Comparison of ENCODE assay signal across 1 cellular context in genomic region chr4:176335421-176335820, GRCh38.
TF ChIP-seq lines count a peak whose summit lies in the region.

No MANE protein-coding gene starts in this region.

TF ChIP-seq in SK-N-SH treated with all-trans-retinoic acid at 6 μM for 48 hours, 23 proteins besides CTCF, POLR2A, EP300 and RAD21 (continued from another document):
- TF ChIP-seq ISL1 (CRISPR knock-in tag; IDR thresholded peaks at IDR 0.05), result no peak
- no peak for TF ChIP-seq POU6F1 (CRISPR knock-in tag; IDR thresholded peaks at IDR 0.05; ENCODE audit: borderline replicate concordance, low read depth)
- TF ChIP-seq OSR1 (CRISPR knock-in tag; IDR thresholded peaks at IDR 0.05), result no peak
- no peak for TF ChIP-seq SNAI2 (CRISPR knock-in tag; IDR thresholded peaks at IDR 0.05)
